Comparison of ENCODE assay signal across 9 cellular contexts in the genomic region with DNA sequence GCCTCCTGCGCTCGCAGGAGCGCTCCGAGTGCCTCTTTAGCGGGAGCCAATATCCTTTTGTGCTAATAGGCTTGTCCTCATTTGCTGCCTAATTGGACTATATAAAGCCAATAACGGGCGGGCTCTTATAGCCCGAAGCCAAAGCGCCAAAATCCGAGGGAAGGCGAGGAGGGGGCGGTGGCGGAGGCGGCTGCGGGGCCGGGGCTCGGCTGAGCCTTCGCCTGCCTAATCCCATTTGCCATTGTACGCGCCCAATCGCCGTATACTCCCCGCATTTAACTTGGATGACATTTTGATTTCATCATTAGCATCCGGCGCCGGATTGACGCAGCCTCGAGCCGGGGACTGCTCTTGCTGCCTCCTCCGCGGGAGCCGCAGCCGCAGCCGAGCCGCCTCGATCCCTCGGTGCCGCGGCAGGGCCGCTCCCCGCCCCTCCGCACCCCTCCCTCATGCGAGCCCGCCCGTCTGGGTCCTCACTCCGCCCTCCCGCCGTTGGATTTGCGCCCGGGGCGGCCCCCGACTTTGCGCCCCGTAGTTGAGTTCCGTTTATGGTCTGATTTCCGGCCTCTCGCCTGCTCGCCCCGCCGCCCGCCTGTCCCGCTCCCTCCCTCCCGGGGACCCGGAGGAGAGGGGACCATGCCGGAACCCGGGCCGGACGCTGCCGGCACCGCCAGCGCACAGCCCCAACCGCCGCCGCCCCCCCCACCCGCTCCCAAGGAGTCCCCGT. TPM values are rescaled to one million over a fixed set of nuclear protein-coding genes. Genes with fewer than 3 reads are reported as not detected.
A peak's percentile ranks its signal among the peaks of the same experiment; 100 is the strongest.
DNase-seq lines count a peak whose midpoint lies in the region; TF ChIP-seq lines count a peak whose summit lies in the region.
"Had no signal": no experiment of that assay in that cellular context is flagged by ENCODE, and none has a peak within 500 bp of the region (broad histone marks: within the 10 kb centered on the region; RNA-seq: fewer than 3 reads in every experiment).

Gene HMX3, plus strand, starts transcription at position 556 of the 727 bp plus-strand sequence. Its CDS starts 81 bp downstream, at position 637.

- H3K27ac Mint-ChIP-seq in activated CD4-positive, alpha-beta memory T cell treated with anti-CD3 and anti-CD28 coated beads for 36 hours = no peak within 1 kb of the TSS
- H3K27ac Mint-ChIP-seq in endothelial cell (ENCODE audit: unreplicated experiment) = no peak within 1 kb of the TSS

- no peaks in the 10 kb centered on the region for H3K9me3 ChIP-seq in iPS-15b (ENCODE audit: control insufficient read depth, insufficient read depth, low read length)
- H3K9me3 ChIP-seq in thymus (ENCODE audit: control insufficient read depth) = no peaks in the 10 kb centered on the region
- no peaks in the 10 kb centered on the region for H3K9me3 ChIP-seq in adrenal gland (replicated peaks in 1 of 3)

- H3K4me1 ChIP-seq in iPS-15b (ENCODE audit: control insufficient read depth, insufficient read depth, low read length) (peaks cover 9% of the 10 kb centered on the region), thymus (ENCODE audit: control insufficient read depth, insufficient read depth, low read length) (peaks cover 6% of the 10 kb centered on the region), adrenal gland (replicated peaks in 1 of 2) (peaks cover 20 to 46% of the 10 kb centered on the region in 2 donors)

- H3K36me3 ChIP-seq in iPS-15b (ENCODE audit: control insufficient read depth, insufficient read depth, low read length) (no peaks in the 10 kb centered on the region), thymus (ENCODE audit: control insufficient read depth, insufficient read depth) (no peaks in the 10 kb centered on the region), adrenal gland (replicated peaks in 1 of 2) (no peaks in the 10 kb centered on the region)

- H3K27me3 ChIP-seq in iPS-15b (ENCODE audit: control insufficient read depth, insufficient read depth, low read length) (peaks cover 93% of the 10 kb centered on the region), thymus (ENCODE audit: control insufficient read depth, insufficient read depth) (peaks cover 83% of the 10 kb centered on the region), adrenal gland (peaks cover 97% of the 10 kb centered on the region)

- TF ChIP-seq POLR2A in adrenal gland (IDR thresholded peaks at IDR 0.05) = no peak

- intact Hi-C loops in activated CD4-positive, alpha-beta memory T cell treated with anti-CD3 and anti-CD28 coated beads for 36 hours (cut with micrococcal nuclease) = loop anchor here (2.0 to 10.0 kb wide), 2 partner anchors 19 to 1309 kb away; partner anchors contain the start of gene BUB3
- intact Hi-C loops in adrenal gland (cut with DNase I) = loop anchor here in 1 of 2 donors (10.0 kb wide), 1 partner anchor 239 kb away; no protein-coding TSS in a partner anchor

- H3K4me1 Mint-ChIP-seq in activated CD4-positive, alpha-beta memory T cell treated with anti-CD3 and anti-CD28 coated beads for 36 hours (ENCODE audit: low read depth) = peaks cover 37% of the 10 kb centered on the region
- H3K4me1 Mint-ChIP-seq in endothelial cell (ENCODE audit: unreplicated experiment) = peaks cover 27% of the 10 kb centered on the region

- peaks cover 68% of the 10 kb centered on the region for H3K27me3 Mint-ChIP-seq in activated CD4-positive, alpha-beta memory T cell treated with anti-CD3 and anti-CD28 coated beads for 36 hours
- peaks cover 24% of the 10 kb centered on the region for H3K27me3 Mint-ChIP-seq in endothelial cell (ENCODE audit: unreplicated experiment)

- CTCF ChIA-PET in activated CD4-positive, alpha-beta memory T cell treated with anti-CD3 and anti-CD28 coated beads for 36 hours (lab: Charles Lee) = interaction anchor here (1.1 to 3.6 kb wide), 2 partner anchors 14 to 89 kb away, joined by 4 to 24 read pairs; no protein-coding TSS in a partner anchor

- H3K4me3 Mint-ChIP-seq in activated CD4-positive, alpha-beta memory T cell treated with anti-CD3 and anti-CD28 coated beads for 36 hours = peak within 1 kb of the TSS; percentile 80
- H3K4me3 Mint-ChIP-seq in endothelial cell (ENCODE audit: unreplicated experiment) = no peak within 1 kb of the TSS

- DNase-seq in GM03348 (ENCODE audit: low spot score) (peak; percentile 45), Kasumi-1 (lab: John Stamatoyannopoulos, UW) (peak; percentile 27 to 39), NCI-H446 (lab: John Stamatoyannopoulos, UW) (no peak), adrenal gland (no peak), endothelial cell (ENCODE audit: low spot score) (no peak)
- DNase-seq in activated CD4-positive, alpha-beta memory T cell treated with anti-CD3 and anti-CD28 coated beads for 36 hours = peak; percentile 62

- POLR2A ChIA-PET in activated CD4-positive, alpha-beta memory T cell treated with anti-CD3 and anti-CD28 coated beads for 36 hours (lab: Charles Lee) = interaction anchor here (1.2 kb wide), 1 partner anchor 14 kb away, joined by 3 read pairs; no protein-coding TSS in a partner anchor

- H3K36me3 Mint-ChIP-seq in activated CD4-positive, alpha-beta memory T cell treated with anti-CD3 and anti-CD28 coated beads for 36 hours = peaks cover 2% of the 10 kb centered on the region
- H3K36me3 Mint-ChIP-seq in endothelial cell (ENCODE audit: low read depth, unreplicated experiment) = no peaks in the 10 kb centered on the region

- H3K4me3 ChIP-seq in iPS-15b (ENCODE audit: low read depth, low read length) (peak within 1 kb of the TSS; percentile 77), thymus (ENCODE audit: low read length) (peak within 1 kb of the TSS; percentile 41), adrenal gland (peak within 1 kb of the TSS in 1 of 4 donors; percentile 51)

- no peaks in the 10 kb centered on the region for H3K9me3 Mint-ChIP-seq in activated CD4-positive, alpha-beta memory T cell treated with anti-CD3 and anti-CD28 coated beads for 36 hours
- no peaks in the 10 kb centered on the region for H3K9me3 Mint-ChIP-seq in endothelial cell (ENCODE audit: unreplicated experiment)

- TF ChIP-seq CTCF in adrenal gland (IDR thresholded peaks at IDR 0.05) (no peak), endothelial cell (IDR thresholded peaks at IDR 0.05; ENCODE audit: unreplicated experiment) (no peak)

- H3K27ac ChIP-seq in thymus (ENCODE audit: low read depth) = no peak within 1 kb of the TSS
- H3K27ac ChIP-seq in adrenal gland = no peak within 1 kb of the TSS

- WGBS in thymus = 2% methylated on average over 76 of the region's 76 CpGs
- 2 to 5% (median 2%) methylated on average over 19 to 76 of the region's 76 CpGs for WGBS in adrenal gland, 4 donors

- no peak within 1 kb of the TSS for H3K9ac ChIP-seq in iPS-15b (ENCODE audit: low read depth, low read length)

RNA-seq across cellular contexts. Expression of gene HMX3, which starts in this region (rescaled TPM):
- total RNA-seq in activated CD4-positive, alpha-beta memory T cell treated with anti-CD3 and anti-CD28 coated beads for 36 hours = under 1 TPM; 0.19 to 0.24 TPM
- polyA plus RNA-seq in thymus (not detected), adrenal gland (not detected)
- total RNA-seq in adrenal gland (1 to 10 TPM in 1 of 8 donors, not detected in 7; 1.1 TPM), endothelial cell (ENCODE audit: unreplicated experiment) (not detected)
- total RNA-seq: RPMI7951 had no signal

Comparison
In these comparisons a context has a peak if more than half of its experiments do, and no peak if none do; other contexts are left out.
1. Peak in DNase-seq in activated CD4-positive, alpha-beta memory T cell treated with anti-CD3 and anti-CD28 coated beads for 36 hours; RNA of the gene not detected or under 1 TPM.
2. DNase-seq: peak in GM03348 (single experiment) and Kasumi-1 (2 of 2); none in NCI-H446 (0 of 2), adrenal gland (0 of 7) and endothelial cell (single experiment).